Comparison of ENCODE assay signal across 8 cellular contexts in genomic region chr9:116149844-116150243, GRCh38. TPM values are rescaled to one million over a fixed set of nuclear protein-coding genes. Genes with fewer than 3 reads are reported as not detected.
DNase-seq lines count a peak whose midpoint lies in the region; ATAC-seq and TF ChIP-seq lines count a peak whose summit lies in the region.

No MANE protein-coding gene starts in this region.

- TF ChIP-seq CTCF in C4-2B (conservative IDR thresholded peaks at IDR 0.05), result peak; percentile 77

- H3K27ac ChIP-seq in C4-2B, result no peak overlapping the region

- peak; percentile 60 for ATAC-seq in GM19463 (IDR thresholded peaks at IDR 0.05; ENCODE audit: unreplicated experiment)
- ATAC-seq in esophagus mucosa, result peak; percentile 56

- DNase-seq in NCI-H526 treated with DMSO at 0.1 percent for 48 hours (lab: John Stamatoyannopoulos, UW) (peak; percentile 6), retina (peak; percentile 54), HPDE6-E6E7 (ENCODE audit: extremely low spot score) (no peak), DMS114 treated with DMSO at 0.1 percent for 48 hours (lab: John Stamatoyannopoulos, UW; ENCODE audit: unreplicated experiment) (no peak), foreskin melanocyte (no peak)

RNA-seq across cellular contexts. Expression of gene PAPPA, which starts 3.7 kb away (rescaled TPM):
- total RNA-seq in esophagus mucosa, result 9.4 TPM

Comparison
In these comparisons a context has a peak if more than half of its experiments do, and no peak if none do; other contexts are left out.
1. DNase-seq: peak in NCI-H526 treated with DMSO at 0.1 percent for 48 hours (single experiment) and retina (single experiment); none in HPDE6-E6E7 (single experiment), DMS114 treated with DMSO at 0.1 percent for 48 hours (single experiment) and foreskin melanocyte (single experiment).